9 cellular contexts compared by ENCODE assay signal in the genomic region with DNA sequence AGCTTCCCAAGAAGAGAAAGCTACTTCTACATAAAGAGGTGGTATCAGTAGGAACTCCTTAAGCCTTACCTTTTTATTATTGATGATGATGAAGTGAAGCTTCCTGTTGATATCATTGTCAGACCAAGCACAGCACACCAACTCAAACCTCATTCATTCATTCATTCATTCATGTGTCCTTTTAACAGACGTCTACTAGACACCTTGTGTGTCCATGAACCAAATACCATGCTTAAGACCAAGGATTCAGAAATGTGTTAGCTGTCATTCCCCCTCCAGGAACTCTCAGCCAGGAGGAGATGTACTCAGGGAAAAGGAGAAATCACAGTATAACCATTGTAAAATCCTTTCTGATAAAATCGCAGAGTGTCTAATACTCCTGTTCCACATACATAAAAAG.
DNase-seq lines count a peak whose midpoint lies in the region; ATAC-seq lines count a peak whose summit lies in the region.
"Had no signal": no experiment of that assay in that cellular context is flagged by ENCODE, and none has a peak within 500 bp of the region (broad histone marks: within the 10 kb centered on the region; RNA-seq: fewer than 3 reads in every experiment).

No MANE protein-coding gene starts in this region.

- H3K4ac ChIP-seq in trophoblast cell (ENCODE audit: low read depth, low read length), result no peak overlapping the region

- H3K36me3 ChIP-seq in trophoblast cell (ENCODE audit: control insufficient read depth in 1 of 2, insufficient read depth in 2 of 2, low read length in 2 of 2), result no peaks in the 10 kb centered on the region
- H3K36me3 ChIP-seq in urinary bladder (ENCODE audit: insufficient read depth), result no peaks in the 10 kb centered on the region

- H3K79me2 ChIP-seq in trophoblast cell (ENCODE audit: control insufficient read depth, insufficient read depth, low read length, poor library complexity), result no peaks in the 10 kb centered on the region

- no peak overlapping the region for H3K4me3 ChIP-seq in right cardiac atrium (ENCODE audit: low read length)
- no peak overlapping the region for H3K4me3 ChIP-seq in trophoblast cell (ENCODE audit: low read depth, low read length)
- H3K4me3 ChIP-seq in urinary bladder (ENCODE audit: low read depth, low read length), result no peak overlapping the region

- H4K8ac ChIP-seq in trophoblast cell (ENCODE audit: low read depth, low read length), result no peak overlapping the region

- CTCF ChIA-PET in activated naive CD4-positive, alpha-beta T cell treated with anti-CD3 and anti-CD28 coated beads, Interleukin-2, amount 10 ng/mL, durations not matched to agents 7 days and 5 days (lab: Charles Lee), result no interaction called here
- CTCF ChIA-PET in activated naive CD4-positive, alpha-beta T cell treated with anti-CD3 and anti-CD28 coated beads for 36 hours (lab: Charles Lee), result no interaction called here

- H2BK5ac ChIP-seq in trophoblast cell (ENCODE audit: low read depth, low read length, poor library complexity), result no peak overlapping the region

- H3K4me3 Mint-ChIP-seq in activated naive CD4-positive, alpha-beta T cell treated with anti-CD3 and anti-CD28 coated beads, Interleukin-2, amount 10 ng/mL, durations not matched to agents 7 days and 5 days, result no peak overlapping the region
- no peak overlapping the region for H3K4me3 Mint-ChIP-seq in activated naive CD4-positive, alpha-beta T cell treated with anti-CD3 and anti-CD28 coated beads for 36 hours

- no peak overlapping the region for H3K18ac ChIP-seq in trophoblast cell (ENCODE audit: low read length)

- no peak overlapping the region for H2BK12ac ChIP-seq in trophoblast cell (ENCODE audit: low read length)

- H3K23ac ChIP-seq in trophoblast cell (ENCODE audit: low read length), result no peak overlapping the region

- H3K27ac ChIP-seq in right cardiac atrium (ENCODE audit: low read length), result peak overlapping the region; percentile 88
- peak overlapping the region; percentile 57 for H3K27ac ChIP-seq in trophoblast cell (ENCODE audit: low read depth, low read length)
- peak overlapping the region; percentile 51 for H3K27ac ChIP-seq in urinary bladder (ENCODE audit: low read depth)

- DNase-seq in activated naive CD4-positive, alpha-beta T cell treated with anti-CD3 and anti-CD28 coated beads, Interleukin-2, amount 10 ng/mL, durations not matched to agents 7 days and 5 days, result no peak
- no peak for DNase-seq in activated naive CD4-positive, alpha-beta T cell treated with anti-CD3 and anti-CD28 coated beads for 36 hours
- DNase-seq in right cardiac atrium (no peak), trophoblast cell (no peak)
- DNase-seq: NCI-H2081 had no signal

- no peak overlapping the region for H3K4me2 ChIP-seq in trophoblast cell (ENCODE audit: low read length)

- H2AK5ac ChIP-seq in trophoblast cell (ENCODE audit: low read length), result no peak overlapping the region

- H3K9me3 Mint-ChIP-seq in activated naive CD4-positive, alpha-beta T cell treated with anti-CD3 and anti-CD28 coated beads, Interleukin-2, amount 10 ng/mL, durations not matched to agents 7 days and 5 days, result no peaks in the 10 kb centered on the region
- H3K9me3 Mint-ChIP-seq in activated naive CD4-positive, alpha-beta T cell treated with anti-CD3 and anti-CD28 coated beads for 36 hours, result no peaks in the 10 kb centered on the region

- no peaks in the 10 kb centered on the region for H3K27me3 ChIP-seq in right cardiac atrium (ENCODE audit: control insufficient read depth, insufficient read depth)
- no peaks in the 10 kb centered on the region for H3K27me3 ChIP-seq in trophoblast cell (ENCODE audit: insufficient read depth, low read length)

- peak overlapping the region; percentile 74 for H4K91ac ChIP-seq in trophoblast cell (ENCODE audit: low read depth, low read length)

- H3K27ac Mint-ChIP-seq in activated naive CD4-positive, alpha-beta T cell treated with anti-CD3 and anti-CD28 coated beads, Interleukin-2, amount 10 ng/mL, durations not matched to agents 7 days and 5 days, result peak overlapping the region; percentile 30
- H3K27ac Mint-ChIP-seq in activated naive CD4-positive, alpha-beta T cell treated with anti-CD3 and anti-CD28 coated beads for 36 hours, result no peak overlapping the region

- no peak overlapping the region for H4K12ac ChIP-seq in trophoblast cell (ENCODE audit: low read depth, low read length)

- peaks cover 23% of the 10 kb centered on the region for H3K79me1 ChIP-seq in trophoblast cell (ENCODE audit: low read length)

- H3K4me1 Mint-ChIP-seq in activated naive CD4-positive, alpha-beta T cell treated with anti-CD3 and anti-CD28 coated beads, Interleukin-2, amount 10 ng/mL, durations not matched to agents 7 days and 5 days, result peaks cover 14% of the 10 kb centered on the region
- H3K4me1 Mint-ChIP-seq in activated naive CD4-positive, alpha-beta T cell treated with anti-CD3 and anti-CD28 coated beads for 36 hours (ENCODE audit: low read depth), result peaks cover 12% of the 10 kb centered on the region

- no peaks in the 10 kb centered on the region for H3K36me3 Mint-ChIP-seq in activated naive CD4-positive, alpha-beta T cell treated with anti-CD3 and anti-CD28 coated beads, Interleukin-2, amount 10 ng/mL, durations not matched to agents 7 days and 5 days
- H3K36me3 Mint-ChIP-seq in activated naive CD4-positive, alpha-beta T cell treated with anti-CD3 and anti-CD28 coated beads for 36 hours (ENCODE audit: low read depth), result no peaks in the 10 kb centered on the region

- no peak overlapping the region for H2AFZ ChIP-seq in trophoblast cell (ENCODE audit: insufficient read depth, low read length, poor library complexity)

- H3K9me3 ChIP-seq in right cardiac atrium (ENCODE audit: control insufficient read depth, low read length) (no peaks in the 10 kb centered on the region), trophoblast cell (ENCODE audit: insufficient read depth, low read depth, low read length) (no peaks in the 10 kb centered on the region)

- H3K14ac ChIP-seq in trophoblast cell (ENCODE audit: low read length), result no peak overlapping the region

- 62% methylated on average over 2 of the region's 2 CpGs for WGBS in right cardiac atrium
- WGBS in trophoblast cell (ENCODE audit: extremely low coverage, insufficient coverage, insufficient read length), result no CpG with 5 or more reads among the region's 2 CpGs
- 45% methylated on average over 2 of the region's 2 CpGs for WGBS in urinary bladder

- no peak for ATAC-seq in right cardiac atrium
- no peak for ATAC-seq in GM21515 (IDR thresholded peaks at IDR 0.05; ENCODE audit: unreplicated experiment)
- ATAC-seq in GM21360 (IDR thresholded peaks at IDR 0.05; ENCODE audit: unreplicated experiment), result no peak
- ATAC-seq in GM19463 (IDR thresholded peaks at IDR 0.05; ENCODE audit: unreplicated experiment), result no peak

- intact Hi-C loops in activated naive CD4-positive, alpha-beta T cell treated with anti-CD3 and anti-CD28 coated beads for 36 hours (cut with micrococcal nuclease), result no loop called here
- intact Hi-C loops in right cardiac atrium (cut with DNase I), result no loop called here

- no peak overlapping the region for H3K9ac ChIP-seq in trophoblast cell (ENCODE audit: low read length)

- peaks cover 7% of the 10 kb centered on the region for H3K4me1 ChIP-seq in right cardiac atrium (ENCODE audit: control insufficient read depth, insufficient read depth, low read length)
- H3K4me1 ChIP-seq in trophoblast cell (ENCODE audit: control insufficient read depth in 1 of 2, insufficient read depth in 2 of 2, low read length in 2 of 2), result peaks cover 23 to 28% of the 10 kb centered on the region in 2 experiments
- H3K4me1 ChIP-seq in urinary bladder (ENCODE audit: insufficient read depth), result no peaks in the 10 kb centered on the region

- H3K27me3 Mint-ChIP-seq in activated naive CD4-positive, alpha-beta T cell treated with anti-CD3 and anti-CD28 coated beads, Interleukin-2, amount 10 ng/mL, durations not matched to agents 7 days and 5 days, result peaks cover 4% of the 10 kb centered on the region
- H3K27me3 Mint-ChIP-seq in activated naive CD4-positive, alpha-beta T cell treated with anti-CD3 and anti-CD28 coated beads for 36 hours (ENCODE audit: low read depth), result no peaks in the 10 kb centered on the region

- H2BK120ac ChIP-seq in trophoblast cell (ENCODE audit: insufficient read depth, low read length, poor library complexity), result no peak overlapping the region
